In the genomic region with DNA sequence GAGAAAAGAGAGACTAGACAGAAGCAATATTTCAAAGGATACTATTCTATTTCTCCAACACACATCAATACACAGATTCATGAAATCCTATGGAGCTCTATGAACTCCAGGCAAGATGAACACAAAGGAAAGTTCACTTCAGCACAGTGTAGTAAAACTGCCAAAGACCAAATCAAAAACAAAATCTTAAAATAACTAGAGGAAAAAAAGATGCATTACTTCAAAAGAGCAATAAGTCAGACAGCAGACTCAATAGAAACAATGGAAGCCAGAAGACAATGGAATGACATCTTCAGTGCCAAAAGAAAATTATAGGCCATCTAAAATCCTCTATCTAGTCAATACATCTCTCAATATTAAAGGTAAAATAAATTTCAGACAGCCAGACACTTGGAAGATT, we compare ENCODE assay signal across 23 cellular contexts.
"Had no signal": no experiment of that assay in that cellular context is flagged by ENCODE, and none has a peak within 500 bp of the region (broad histone marks: within the 10 kb centered on the region; RNA-seq: fewer than 3 reads in every experiment).

No MANE protein-coding gene starts in this region.

- H3K27me3 ChIP-seq: MG63, SJSA1 had no signal

- H3K4me3 ChIP-seq: MG63, SJSA1, SK-N-MC had no signal

- H3K36me3 ChIP-seq: MG63, SJSA1 had no signal

- DNase-seq: Karpas-422, KG1, MG63, NCI-H1092, NCI-H1105 treated with DMSO at 0.1 percent for 48 hours, NCI-H1417 treated with DMSO at 0.1 percent for 48 hours, NCI-H146, NCI-H1694 treated with DMSO at 0.1 percent for 48 hours, NCI-H1930, NCI-H2081, NCI-H2107, NCI-H226, NCI-H446, NCI-H510A, NCI-H524 treated with DMSO at 0.1 percent for 48 hours, NCI-H69, NCI-H774, Right ventricle myocardium superior, RPMI8226, SIG-M5 had no signal

- H3K27ac ChIP-seq: SJSA1, SK-N-MC had no signal

- FAIRE-seq: RCC 7860 had no signal
